In the genomic region with DNA sequence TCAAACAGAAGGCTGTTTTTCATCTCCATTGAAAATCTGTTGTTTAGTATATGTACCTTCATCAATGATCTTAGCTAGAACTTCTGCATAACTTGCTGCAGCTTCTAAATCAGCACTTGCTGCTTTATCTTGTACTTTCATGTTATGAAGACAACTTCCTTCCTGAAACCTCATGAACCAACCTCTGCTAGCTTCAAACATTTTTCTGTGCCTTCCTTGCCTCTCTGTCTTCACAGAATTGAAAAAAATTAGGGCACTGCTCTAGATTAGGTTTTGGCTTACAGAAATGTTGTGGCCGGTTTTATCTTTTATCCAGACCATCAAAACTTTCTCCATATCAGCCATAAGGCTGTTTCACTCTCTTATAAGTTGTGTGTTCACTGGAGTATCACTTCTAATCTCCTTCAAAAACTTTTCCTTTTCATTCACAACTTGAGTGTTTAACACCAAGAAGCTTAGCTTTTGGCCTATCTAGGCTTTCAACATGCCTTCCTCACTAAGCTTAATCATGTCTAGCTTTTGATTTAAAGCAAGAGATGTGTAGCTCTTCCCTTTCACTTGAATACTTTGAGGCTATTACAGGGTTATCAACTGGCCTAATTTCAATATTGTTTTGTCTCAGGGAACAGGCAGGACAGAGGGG, we compare ENCODE assay signal across 1 cellular context.
TF ChIP-seq lines count a peak whose summit lies in the region.

No MANE protein-coding gene starts in this region.

TF ChIP-seq in GM12878, 131 proteins besides CTCF, POLR2A, EP300 and RAD21 (continued from another document):
- TF ChIP-seq, protein P1, sequence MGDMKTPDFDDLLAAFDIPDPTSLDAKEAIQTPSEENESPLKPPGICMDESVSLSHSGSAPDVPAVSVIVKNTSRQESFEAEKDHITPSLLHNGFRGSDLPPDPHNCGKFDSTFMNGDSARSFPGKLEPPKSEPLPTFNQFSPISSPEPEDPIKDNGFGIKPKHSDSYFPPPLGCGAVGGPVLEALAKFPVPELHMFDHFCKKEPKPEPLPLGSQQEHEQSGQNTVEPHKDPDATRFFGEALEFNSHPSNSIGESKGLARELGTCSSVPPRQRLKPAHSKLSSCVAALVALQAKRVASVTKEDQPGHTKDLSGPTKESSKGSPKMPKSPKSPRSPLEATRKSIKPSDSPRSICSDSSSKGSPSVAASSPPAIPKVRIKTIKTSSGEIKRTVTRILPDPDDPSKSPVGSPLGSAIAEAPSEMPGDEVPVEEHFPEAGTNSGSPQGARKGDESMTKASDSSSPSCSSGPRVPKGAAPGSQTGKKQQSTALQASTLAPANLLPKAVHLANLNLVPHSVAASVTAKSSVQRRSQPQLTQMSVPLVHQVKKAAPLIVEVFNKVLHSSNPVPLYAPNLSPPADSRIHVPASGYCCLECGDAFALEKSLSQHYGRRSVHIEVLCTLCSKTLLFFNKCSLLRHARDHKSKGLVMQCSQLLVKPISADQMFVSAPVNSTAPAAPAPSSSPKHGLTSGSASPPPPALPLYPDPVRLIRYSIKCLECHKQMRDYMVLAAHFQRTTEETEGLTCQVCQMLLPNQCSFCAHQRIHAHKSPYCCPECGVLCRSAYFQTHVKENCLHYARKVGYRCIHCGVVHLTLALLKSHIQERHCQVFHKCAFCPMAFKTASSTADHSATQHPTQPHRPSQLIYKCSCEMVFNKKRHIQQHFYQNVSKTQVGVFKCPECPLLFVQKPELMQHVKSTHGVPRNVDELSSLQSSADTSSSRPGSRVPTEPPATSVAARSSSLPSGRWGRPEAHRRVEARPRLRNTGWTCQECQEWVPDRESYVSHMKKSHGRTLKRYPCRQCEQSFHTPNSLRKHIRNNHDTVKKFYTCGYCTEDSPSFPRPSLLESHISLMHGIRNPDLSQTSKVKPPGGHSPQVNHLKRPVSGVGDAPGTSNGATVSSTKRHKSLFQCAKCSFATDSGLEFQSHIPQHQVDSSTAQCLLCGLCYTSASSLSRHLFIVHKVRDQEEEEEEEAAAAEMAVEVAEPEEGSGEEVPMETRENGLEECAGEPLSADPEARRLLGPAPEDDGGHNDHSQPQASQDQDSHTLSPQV (IDR thresholded peaks at IDR 0.05) = no peak
- TF ChIP-seq ZNF24 (IDR thresholded peaks at IDR 0.05) (no peak), HCFC1 (IDR thresholded peaks at IDR 0.05; ENCODE audit: low read length) (no peak), NBN (IDR thresholded peaks at IDR 0.05) (no peak), CBX3 (IDR thresholded peaks at IDR 0.05; ENCODE audit: borderline replicate concordance, low read depth) (no peak), BCL11A (IDR thresholded peaks at IDR 0.05; ENCODE audit: low read depth, low read length) (no peak), SMC3 (IDR thresholded peaks at IDR 0.05; ENCODE audit: borderline replicate concordance, low read length) (no peak), GATAD2B (conservative IDR thresholded peaks at IDR 0.05; ENCODE audit: low read depth) (no peak), RAD51 (IDR thresholded peaks at IDR 0.05) (no peak), NFXL1 (IDR thresholded peaks at IDR 0.05; ENCODE audit: borderline replicate concordance) (no peak)
- TF ChIP-seq, protein P2, sequence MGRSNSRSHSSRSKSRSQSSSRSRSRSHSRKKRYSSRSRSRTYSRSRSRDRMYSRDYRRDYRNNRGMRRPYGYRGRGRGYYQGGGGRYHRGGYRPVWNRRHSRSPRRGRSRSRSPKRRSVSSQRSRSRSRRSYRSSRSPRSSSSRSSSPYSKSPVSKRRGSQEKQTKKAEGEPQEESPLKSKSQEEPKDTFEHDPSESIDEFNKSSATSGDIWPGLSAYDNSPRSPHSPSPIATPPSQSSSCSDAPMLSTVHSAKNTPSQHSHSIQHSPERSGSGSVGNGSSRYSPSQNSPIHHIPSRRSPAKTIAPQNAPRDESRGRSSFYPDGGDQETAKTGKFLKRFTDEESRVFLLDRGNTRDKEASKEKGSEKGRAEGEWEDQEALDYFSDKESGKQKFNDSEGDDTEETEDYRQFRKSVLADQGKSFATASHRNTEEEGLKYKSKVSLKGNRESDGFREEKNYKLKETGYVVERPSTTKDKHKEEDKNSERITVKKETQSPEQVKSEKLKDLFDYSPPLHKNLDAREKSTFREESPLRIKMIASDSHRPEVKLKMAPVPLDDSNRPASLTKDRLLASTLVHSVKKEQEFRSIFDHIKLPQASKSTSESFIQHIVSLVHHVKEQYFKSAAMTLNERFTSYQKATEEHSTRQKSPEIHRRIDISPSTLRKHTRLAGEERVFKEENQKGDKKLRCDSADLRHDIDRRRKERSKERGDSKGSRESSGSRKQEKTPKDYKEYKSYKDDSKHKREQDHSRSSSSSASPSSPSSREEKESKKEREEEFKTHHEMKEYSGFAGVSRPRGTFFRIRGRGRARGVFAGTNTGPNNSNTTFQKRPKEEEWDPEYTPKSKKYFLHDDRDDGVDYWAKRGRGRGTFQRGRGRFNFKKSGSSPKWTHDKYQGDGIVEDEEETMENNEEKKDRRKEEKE (IDR thresholded peaks at IDR 0.05) = no peak
